Comparison of ENCODE assay signal across 26 cellular contexts in the genomic region with DNA sequence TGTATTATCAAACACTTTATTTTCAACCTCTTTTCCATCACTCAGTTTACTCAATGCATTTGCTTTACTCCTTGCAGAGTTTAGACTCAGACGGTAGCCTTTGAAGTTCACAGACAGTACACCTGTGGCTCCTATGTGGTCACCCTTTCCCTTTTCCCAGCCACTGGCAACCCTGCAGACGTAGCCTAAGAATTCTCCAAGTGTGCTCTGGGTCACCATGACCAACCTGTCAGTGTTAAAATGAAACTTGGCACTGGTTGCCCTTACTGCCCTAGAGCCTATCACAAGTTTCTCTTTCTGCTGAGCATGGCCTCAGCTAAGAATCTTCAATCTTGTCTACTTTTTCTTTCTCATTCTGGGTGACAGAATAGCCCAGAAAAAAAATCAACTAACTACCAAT.
"Had no signal": no experiment of that assay in that cellular context is flagged by ENCODE, and none has a peak within 500 bp of the region (broad histone marks: within the 10 kb centered on the region; RNA-seq: fewer than 3 reads in every experiment).

No MANE protein-coding gene starts in this region.

- H3K36me3 ChIP-seq: esophagus squamous epithelium, gastrocnemius medialis, heart right ventricle, left lung, lower lobe of right lung had no signal

- H3K4me3 Mint-ChIP-seq: mesothelial cell of epicardium; naive B cell; naive thymus-derived CD8-positive, alpha-beta T cell had no signal

- H3K27ac ChIP-seq: coronary artery, dorsolateral prefrontal cortex, esophagus squamous epithelium, gastrocnemius medialis, heart right ventricle, left lung, lower lobe of right lung had no signal

- H3K4me3 ChIP-seq: coronary artery, dorsolateral prefrontal cortex, esophagus squamous epithelium, gastrocnemius medialis, heart right ventricle, left lung, lower lobe of right lung, mucosa of descending colon had no signal

- H3K4me1 Mint-ChIP-seq: mesothelial cell of epicardium, naive B cell had no signal

- ATAC-seq: gastrocnemius medialis; heart right ventricle; left colon; left lung; left ventricle myocardium superior; lower lobe of right lung; mucosa of descending colon; naive thymus-derived CD8-positive, alpha-beta T cell had no signal

- H3K27ac Mint-ChIP-seq: mesothelial cell of epicardium; naive B cell; naive thymus-derived CD8-positive, alpha-beta T cell had no signal

- H3K36me3 Mint-ChIP-seq: mesothelial cell of epicardium, naive B cell had no signal

- H3K9me3 ChIP-seq: esophagus squamous epithelium, gastrocnemius medialis, heart right ventricle, left lung, lower lobe of right lung, mucosa of descending colon had no signal

- H3K4me1 ChIP-seq: esophagus squamous epithelium, gastrocnemius medialis, heart right ventricle, left lung, lower lobe of right lung had no signal

- FAIRE-seq: colon, endothelial cell of umbilical vein, islet of Langerhans, keratinocyte had no signal

- DNase-seq: dermis blood vessel endothelial cell; dorsolateral prefrontal cortex; effector CD4-positive, alpha-beta T cell; effector memory CD4-positive, alpha-beta T cell; esophagus squamous epithelium; foreskin fibroblast; foreskin melanocyte; gastrocnemius medialis; glutamatergic neuron; head of caudate nucleus; heart right ventricle; hippocampal formation; left colon; left lung; left ventricle myocardium superior; lower lobe of right lung; mesenchymal stem cell; mucosa of descending colon; naive B cell; naive thymus-derived CD8-positive, alpha-beta T cell had no signal
